8 cellular contexts compared by ENCODE assay signal in the genomic region with DNA sequence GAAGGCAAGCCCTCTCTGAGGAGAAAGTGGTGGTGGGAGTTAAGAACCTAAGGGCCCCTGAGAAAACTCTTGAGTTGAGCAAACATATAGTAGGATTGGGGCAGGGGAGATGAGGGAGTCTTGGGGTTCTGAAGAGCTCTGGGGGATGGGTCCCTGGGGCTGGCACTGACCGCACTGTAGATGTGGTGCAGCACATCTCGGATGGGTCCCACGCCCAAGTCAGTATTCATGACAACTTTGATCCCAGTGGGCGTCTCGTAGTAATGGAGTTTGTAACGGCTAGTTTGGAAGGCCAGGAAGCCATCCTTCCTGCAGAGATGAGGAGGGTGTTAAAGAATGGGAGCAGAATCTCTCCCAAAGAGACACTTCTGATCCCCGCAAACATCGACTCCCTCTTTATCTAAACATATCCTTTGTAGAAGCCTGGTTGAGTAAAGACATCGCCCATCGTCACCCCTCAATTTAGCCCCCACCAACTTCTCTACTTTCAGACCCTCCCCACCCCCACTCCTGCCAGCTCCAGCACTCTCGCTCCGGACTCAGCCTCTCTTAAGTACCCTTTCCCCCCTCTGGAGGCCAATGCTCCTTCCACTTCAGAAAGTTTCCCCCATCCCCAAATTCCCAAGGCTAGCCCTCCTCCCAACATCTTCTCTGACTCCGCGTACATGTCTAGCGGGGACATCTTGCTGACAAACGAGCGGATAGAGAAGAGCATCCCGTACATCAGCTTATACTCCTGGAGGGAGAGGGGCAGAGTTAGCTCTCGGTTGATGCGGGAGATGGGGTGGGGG. TPM values are rescaled to one million over a fixed set of nuclear protein-coding genes. Genes with fewer than 3 reads are reported as not detected.
DNase-seq lines count a peak whose midpoint lies in the region; ATAC-seq, FAIRE-seq and TF ChIP-seq lines count a peak whose summit lies in the region.

No MANE protein-coding gene starts in this region.

- H3K4me3 ChIP-seq in A549 (peak overlapping the region; percentile 69), HFF-Myc (replicated peaks; ENCODE audit: low read depth, low read length) (peak overlapping the region; percentile 87), breast epithelium (peak overlapping the region; percentile 68 to 93 (median 82)), mesodermal cell (ENCODE audit: extremely low read depth, insufficient read depth, low read length, poor library complexity, severe bottlenecking) (peak overlapping the region; percentile 70)

- DNase-seq in A549 (ENCODE audit: low read depth in 1 of 2, low spot score in 1 of 2) (peak in 1 of 2 experiments; percentile 65), HFF-Myc (ENCODE audit: extremely low read depth, low read depth) (no peak), breast epithelium (ENCODE audit: low spot score in 2 of 2) (no peak), GM03348 (ENCODE audit: low spot score) (no peak), SKM-1 (lab: John Stamatoyannopoulos, UW; ENCODE audit: unreplicated experiment) (no peak)

- TF ChIP-seq CTCF in A549 (IDR thresholded peaks at IDR 0.05) (no peak), HFF-Myc (IDR thresholded peaks at IDR 0.05; ENCODE audit: low read depth, low read length, missing control alignments) (no peak), breast epithelium (IDR thresholded peaks at IDR 0.05) (no peak)

- no peaks in the 10 kb centered on the region for H3K9me3 ChIP-seq in A549
- H3K9me3 ChIP-seq in breast epithelium: no peaks in the 10 kb centered on the region
- no peaks in the 10 kb centered on the region for H3K9me3 ChIP-seq in mesodermal cell (ENCODE audit: control insufficient read depth, low read length)

- TF ChIP-seq POLR2A in A549 (IDR thresholded peaks at IDR 0.05; ENCODE audit: low read length) (no peak), breast epithelium (IDR thresholded peaks at IDR 0.05) (no peak)

- FAIRE-seq in A549 (lab: Jason Lieb, UNC): no peak

- no peaks in the 10 kb centered on the region for H3K36me3 ChIP-seq in breast epithelium
- H3K36me3 ChIP-seq in mesodermal cell (ENCODE audit: control insufficient read depth, insufficient read depth, low read length): peaks cover 30% of the 10 kb centered on the region

- TF ChIP-seq EP300 in A549 (IDR thresholded peaks at IDR 0.05): no peak

- POLR2A ChIA-PET in A549 (lab: Yijun Ruan, JAX): interaction anchor here (1.0 to 2.2 kb wide), 8 partner anchors 9 to 244 kb away, joined by 3 to 20 read pairs (median 6); a partner anchor contains a TSS

- CTCF ChIA-PET in A549 (lab: Yijun Ruan, JAX): interaction anchor here (0.6 to 12.0 kb wide), 15 partner anchors 9 to 379 kb away, joined by 3 to 128 read pairs (median 6); a partner anchor contains a TSS

- H3K27ac ChIP-seq in A549 (peak overlapping the region; percentile 78 to 86), breast epithelium (peak overlapping the region; percentile 83 to 91), mesodermal cell (ENCODE audit: low read depth, low read length, severe bottlenecking) (no peak overlapping the region)

- peaks cover 21% of the 10 kb centered on the region for H3K4me1 ChIP-seq in A549
- H3K4me1 ChIP-seq in breast epithelium: peaks cover 0 to 14% of the 10 kb centered on the region in 2 donors
- H3K4me1 ChIP-seq in mesodermal cell (ENCODE audit: control insufficient read depth, insufficient read depth, low read length, poor library complexity, severe bottlenecking): peaks cover 10% of the 10 kb centered on the region

- 51% methylated on average over 15 of the region's 20 CpGs for whole genome bisulfite sequencing in A549 (ENCODE audit: missing lambda C conversion rate)
- WGBS in mesodermal cell (ENCODE audit: insufficient coverage in 2 of 2), 2 experiments: 45 to 62% methylated on average over 9 to 12 of the region's 20 CpGs

- ATAC-seq in A549 (peak in 1 of 2 experiments; percentile 14; a peak in 1 of 6 replicates), HG03439 (IDR thresholded peaks at IDR 0.05; ENCODE audit: unreplicated experiment) (no peak), HG02884 (IDR thresholded peaks at IDR 0.05; ENCODE audit: unreplicated experiment) (no peak)

- H3K4me2 ChIP-seq in A549: peak overlapping the region; percentile 87

- no peaks in the 10 kb centered on the region for H3K27me3 ChIP-seq in breast epithelium

- no peak for TF ChIP-seq RAD21 in A549 (conservative IDR thresholded peaks at IDR 0.05 in 1 of 2, IDR thresholded peaks at IDR 0.05 in 1 of 2)

- intact Hi-C loops in breast epithelium (cut with DNase I; ENCODE audit: low total_unique reads): no loop called here

TF ChIP-seq in A549, 52 proteins besides CTCF, POLR2A, EP300 and RAD21:
- no peak for TF ChIP-seq CBX8 (IDR thresholded peaks at IDR 0.05)
- TF ChIP-seq, protein P1, sequence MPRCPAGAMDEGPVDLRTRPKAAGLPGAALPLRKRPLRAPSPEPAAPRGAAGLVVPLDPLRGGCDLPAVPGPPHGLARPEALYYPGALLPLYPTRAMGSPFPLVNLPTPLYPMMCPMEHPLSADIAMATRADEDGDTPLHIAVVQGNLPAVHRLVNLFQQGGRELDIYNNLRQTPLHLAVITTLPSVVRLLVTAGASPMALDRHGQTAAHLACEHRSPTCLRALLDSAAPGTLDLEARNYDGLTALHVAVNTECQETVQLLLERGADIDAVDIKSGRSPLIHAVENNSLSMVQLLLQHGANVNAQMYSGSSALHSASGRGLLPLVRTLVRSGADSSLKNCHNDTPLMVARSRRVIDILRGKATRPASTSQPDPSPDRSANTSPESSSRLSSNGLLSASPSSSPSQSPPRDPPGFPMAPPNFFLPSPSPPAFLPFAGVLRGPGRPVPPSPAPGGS (IDR thresholded peaks at IDR 0.05): 0 out of 3 replicates have a peak, but pooled peaks have one; percentile 5
- no peak for TF ChIP-seq RARB (CRISPR knock-in tag; IDR thresholded peaks at IDR 0.05)
- TF ChIP-seq PHF8 (IDR thresholded peaks at IDR 0.05; ENCODE audit: borderline replicate concordance, low read depth): 0 out of 2 replicates have a peak, but pooled peaks have one; percentile 46
TF ChIP-seq in A549: peak in this region for 2.

RNA-seq across cellular contexts. Expression of a gene that starts 0.7 kb away (rescaled TPM):
- polyA plus RNA-seq in A549 (2011; rRNA removed) (200 and 204 TPM in 2 replicates), A549 (2017; fragmentation: RNase III; extraction: RNeasy Plus Mini Kit Qiagen cat#74134 plus additional on column Dnase treatment) (314 to 336 TPM (median 328 TPM) in 3 replicates)
- 513 and 556 TPM in 2 replicates for polyA plus RNA-seq in A549 (2012; cell fraction: cytosol; rRNA removed)
- 190 and 225 TPM in 2 replicates for polyA plus RNA-seq in A549 (2012; cell fraction: nucleus; rRNA removed)
- polyA minus RNA-seq in A549 (2011; rRNA and poly(A)+ RNA removed): 198 and 252 TPM in 2 replicates
- total RNA-seq in breast epithelium: 10 to 100 TPM; 24.9 to 38.9 (median 37.7) TPM
- 167 TPM for polyA plus RNA-seq in mesodermal cell (2013, experiment 1 of 2)
- 153 TPM for polyA plus RNA-seq in mesodermal cell (2013, experiment 2 of 2)

RNA-seq across cellular contexts. Expression of a gene that starts 1.0 kb away (rescaled TPM):
- polyA plus RNA-seq in A549 (2011; rRNA removed): 23.2 and 28.3 TPM in 2 replicates
- 40.0 and 48.5 TPM in 2 replicates for polyA plus RNA-seq in A549 (2012; cell fraction: cytosol; rRNA removed)
- 176 and 178 TPM in 2 replicates for polyA plus RNA-seq in A549 (2012; cell fraction: nucleus; rRNA removed)
- polyA plus RNA-seq in A549 (2017; fragmentation: RNase III; extraction: RNeasy Plus Mini Kit Qiagen cat#74134 plus additional on column Dnase treatment): 56.4 to 59.4 TPM (median 57.0 TPM) in 3 replicates
- 27.4 and 28.0 TPM in 2 replicates for polyA minus RNA-seq in A549 (2011; rRNA and poly(A)+ RNA removed)
- total RNA-seq in breast epithelium: 10 to 100 TPM; 17.0 to 27.2 (median 23.9) TPM
- polyA plus RNA-seq in mesodermal cell (2013, experiment 1 of 2): 40.3 TPM
- polyA plus RNA-seq in mesodermal cell (2013, experiment 2 of 2): 41.6 TPM

RNA-seq across cellular contexts. Expression of a gene that starts 1.4 kb away (rescaled TPM):
- polyA plus RNA-seq in A549 (2011; rRNA removed) (2.4 and 2.7 TPM in 2 replicates), A549 (2017; fragmentation: RNase III; extraction: RNeasy Plus Mini Kit Qiagen cat#74134 plus additional on column Dnase treatment) (3.2 to 4.8 TPM (median 3.4 TPM) in 3 replicates)
- polyA plus RNA-seq in A549 (2012; cell fraction: cytosol; rRNA removed): 2.5 and 2.7 TPM in 2 replicates
- 42.7 and 45.2 TPM in 2 replicates for polyA plus RNA-seq in A549 (2012; cell fraction: nucleus; rRNA removed)
- 1.6 and 2.4 TPM in 2 replicates for polyA minus RNA-seq in A549 (2011; rRNA and poly(A)+ RNA removed)
- 1 to 10 TPM in 2 of 3 donors, under 1 TPM in 1; 0.48 to 1.5 (median 1.3) TPM for total RNA-seq in breast epithelium
- polyA plus RNA-seq in mesodermal cell (2013, experiment 1 of 2): 4.3 TPM
- 3.9 TPM for polyA plus RNA-seq in mesodermal cell (2013, experiment 2 of 2)

RNA-seq across cellular contexts. Expression of a gene that starts 14.9 kb away (rescaled TPM):
- polyA plus RNA-seq in A549 (2011; rRNA removed) (2.1 and 2.4 TPM in 2 replicates), A549 (2017; fragmentation: RNase III; extraction: RNeasy Plus Mini Kit Qiagen cat#74134 plus additional on column Dnase treatment) (1.7 to 4.1 TPM (median 3.7 TPM) in 3 replicates)
- 3.2 and 6.1 TPM in 2 replicates for polyA plus RNA-seq in A549 (2012; cell fraction: cytosol; rRNA removed)
- 3.4 and 3.5 TPM in 2 replicates for polyA plus RNA-seq in A549 (2012; cell fraction: nucleus; rRNA removed)
- 0.62 and 0.63 TPM in 2 replicates for polyA minus RNA-seq in A549 (2011; rRNA and poly(A)+ RNA removed)
- total RNA-seq in breast epithelium: 10 to 100 TPM in 1 of 3 donors, 1 to 10 TPM in 2; 4.6 to 19.5 (median 8.6) TPM
- 1.4 TPM for polyA plus RNA-seq in mesodermal cell (2013, experiment 1 of 2)
- polyA plus RNA-seq in mesodermal cell (2013, experiment 2 of 2): 2.0 TPM

RNA-seq across cellular contexts. Expression of a gene that starts 42.4 kb away (rescaled TPM):
- polyA plus RNA-seq in A549 (2011; rRNA removed): 56.3 and 69.7 TPM in 2 replicates
- polyA plus RNA-seq in A549 (2012; cell fraction: cytosol; rRNA removed): 65.2 and 89.0 TPM in 2 replicates
- polyA plus RNA-seq in A549 (2012; cell fraction: nucleus; rRNA removed): 224 and 249 TPM in 2 replicates
- 88.0 to 113 TPM (median 111 TPM) in 3 replicates for polyA plus RNA-seq in A549 (2017; fragmentation: RNase III; extraction: RNeasy Plus Mini Kit Qiagen cat#74134 plus additional on column Dnase treatment)
- 139 and 156 TPM in 2 replicates for polyA minus RNA-seq in A549 (2011; rRNA and poly(A)+ RNA removed)
- 10 to 100 TPM; 47.5 to 99.0 (median 90.0) TPM for total RNA-seq in breast epithelium
- 57.2 TPM for polyA plus RNA-seq in mesodermal cell (2013, experiment 1 of 2)
- polyA plus RNA-seq in mesodermal cell (2013, experiment 2 of 2): 54.5 TPM
